8 cellular contexts compared by ENCODE assay signal in the genomic region with DNA sequence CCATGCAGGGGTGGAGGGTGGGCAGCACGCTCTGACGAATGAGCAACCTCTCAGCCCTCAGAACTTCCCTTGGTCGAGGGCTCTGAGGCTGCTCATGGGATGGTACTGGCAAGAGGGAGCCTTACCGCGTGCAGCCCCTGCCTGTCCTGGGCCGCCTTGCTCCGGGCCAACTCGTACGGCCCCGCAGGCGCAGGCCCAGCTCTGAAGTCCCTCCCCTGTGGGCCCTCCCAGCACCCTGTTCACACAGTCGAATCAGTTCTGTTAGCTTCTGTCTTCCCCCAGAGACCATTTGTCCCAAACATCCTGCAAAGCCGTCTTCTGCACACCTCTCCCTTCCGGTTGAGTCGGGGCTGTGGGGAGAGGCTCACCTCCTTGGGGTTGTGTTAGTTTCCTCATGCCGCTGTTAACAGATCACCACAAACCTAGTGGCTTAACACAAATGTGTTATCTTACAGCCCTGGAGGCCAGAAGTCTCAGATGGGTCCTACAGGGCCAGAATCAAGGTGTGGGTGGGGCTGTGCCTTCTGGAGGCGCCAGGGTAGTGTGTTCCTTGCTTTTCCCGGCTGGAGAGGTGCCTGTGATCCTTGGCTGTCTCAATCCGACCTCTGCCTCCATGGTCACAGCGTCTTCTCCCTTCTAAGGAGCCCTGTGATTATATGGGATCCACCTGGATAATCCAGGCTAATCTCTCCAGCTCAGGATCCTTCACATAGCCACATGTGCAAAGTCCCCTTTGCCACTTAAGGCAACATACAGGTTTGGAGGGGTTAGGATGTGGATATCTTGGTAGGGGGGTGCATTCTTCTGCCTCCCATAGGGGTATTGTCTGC. TPM values are rescaled to one million over a fixed set of nuclear protein-coding genes. Genes with fewer than 3 reads are reported as not detected.
DNase-seq lines count a peak whose midpoint lies in the region; ATAC-seq and TF ChIP-seq lines count a peak whose summit lies in the region.

No MANE protein-coding gene starts in this region.

- peak; percentile 81 for DNase-seq in H9
- no peak for DNase-seq in RWPE2 (ENCODE audit: low spot score)
- no peak for DNase-seq in astrocyte of the spinal cord (ENCODE audit: low read depth, low spot score)
- peak in 1 of 2 donors; percentile 78 for DNase-seq in left lung
- DNase-seq in stimulated activated CD8-positive, alpha-beta memory T cell treated with anti-CD3 and anti-CD28 coated beads, Interleukin-4, amount 100 ng/mL, for 24 hours (ENCODE audit: low read depth) = peak; percentile 27
- DNase-seq in NCI-H1417 (lab: John Stamatoyannopoulos, UW) = no peak

- peak overlapping the region; percentile 79 to 88 for H3K4me3 Mint-ChIP-seq in H9

- intact Hi-C loops in left lung (cut with DNase I) = no loop called here

- peaks cover 9% of the 10 kb centered on the region for H3K23me2 ChIP-seq in H9 (ENCODE audit: insufficient read length, low read depth, low read length, poor library complexity, severe bottlenecking)

- H2BK120ac ChIP-seq in H9 (ENCODE audit: low read depth, low read length, poor library complexity, severe bottlenecking) = no peak overlapping the region

- H3K4me3 ChIP-seq in RWPE2 (ENCODE audit: severe bottlenecking) (no peak overlapping the region), astrocyte of the spinal cord (ENCODE audit: low read depth, low read length) (peak overlapping the region; percentile 48), left lung (peak overlapping the region; percentile 49 to 60)

- H3T11ph ChIP-seq in H9 (ENCODE audit: low read length) = no peak overlapping the region

- H3K4me2 ChIP-seq in H9 (ENCODE audit: insufficient read depth, insufficient read length, low read length) = peak overlapping the region; percentile 22

- TF ChIP-seq CTCF in H9 (conservative IDR thresholded peaks at IDR 0.05) (no peak), RWPE2 (IDR thresholded peaks at IDR 0.05; ENCODE audit: poor library complexity, severe bottlenecking) (no peak), astrocyte of the spinal cord (IDR thresholded peaks at IDR 0.05; ENCODE audit: low read depth, low read length) (no peak), left lung (IDR thresholded peaks at IDR 0.05) (no peak)

- H2BK20ac ChIP-seq in H9 (ENCODE audit: low read depth, low read length, poor library complexity, severe bottlenecking) = no peak overlapping the region

- peaks cover 0 to 9% (median 0%) of the 10 kb centered on the region in 3 experiments; a peak in 5 of 7 replicates for H3K36me3 Mint-ChIP-seq in H9 (ENCODE audit: insufficient read depth in 1 of 3, low read depth in 3 of 3)

- H3K79me2 ChIP-seq in H9 (ENCODE audit: insufficient read depth, low read length) = no peaks in the 10 kb centered on the region

- H4K5ac ChIP-seq in H9 (ENCODE audit: insufficient read length, low read depth, low read length) = no peak overlapping the region

- peak overlapping the region; percentile 1 for H3K18ac ChIP-seq in H9 (ENCODE audit: insufficient read length, low read depth, low read length)

- in situ Hi-C loops in astrocyte of the spinal cord (cut with HindIII; ENCODE audit: low sequenced_read_pairs) = no loop called here

- peaks cover 0 to 4% of the 10 kb centered on the region in 2 experiments; a peak in 2 of 5 replicates for H3K9me3 Mint-ChIP-seq in H9

- H3K9ac ChIP-seq in ES-I3 (ENCODE audit: low read depth, low read length) = peak overlapping the region; percentile 73
- peak overlapping the region; percentile 9 for H3K9ac ChIP-seq in H9 (ENCODE audit: extremely low read depth, insufficient read length, low read length)

- no peak overlapping the region for H2AK5ac ChIP-seq in H9 (ENCODE audit: insufficient read length, low read length)

- peak overlapping the region; percentile 9; the same call in 1 of the 2 replicates for H3K14ac ChIP-seq in H9 (ENCODE audit: insufficient read depth, low read length)

- H3K4ac ChIP-seq in H9 (ENCODE audit: low read depth, low read length) = no peak overlapping the region

- H3K36me3 ChIP-seq in ES-I3 (ENCODE audit: insufficient read depth, low read length) (no peaks in the 10 kb centered on the region), RWPE2 (ENCODE audit: low read depth) (no peaks in the 10 kb centered on the region), left lung (no peaks in the 10 kb centered on the region)

- peak overlapping the region; percentile 83 to 92 (median 87) for H3K27ac Mint-ChIP-seq in H9

- H4K91ac ChIP-seq in H9 (ENCODE audit: insufficient read length, low read depth, low read length) = no peak overlapping the region

- no peak overlapping the region for H2BK15ac ChIP-seq in H9 (ENCODE audit: low read depth, low read length)

- no peak overlapping the region for H3K23ac ChIP-seq in H9 (ENCODE audit: insufficient read length, low read depth, low read length)

- ATAC-seq in RWPE2 (ENCODE audit: low read depth) = peak; percentile 38
- peak; percentile 61 for ATAC-seq in left lung
- no peak for ATAC-seq in HG03565 (IDR thresholded peaks at IDR 0.05; ENCODE audit: unreplicated experiment)

- H3K27me3 Mint-ChIP-seq in H9 (ENCODE audit: low read depth) = peaks cover 31% of the 10 kb centered on the region

- H3K4me1 Mint-ChIP-seq in H9 = peaks cover 10 to 26% of the 10 kb centered on the region in 2 experiments

- H2AFZ ChIP-seq in H9 (ENCODE audit: low read length) = no peak overlapping the region

- no peak overlapping the region for H4K8ac ChIP-seq in H9 (replicated peaks; ENCODE audit: insufficient read length, low read depth, low read length)

- no peak overlapping the region for H2BK12ac ChIP-seq in H9 (ENCODE audit: insufficient read length, low read depth, low read length)

- peaks cover 4% of the 10 kb centered on the region; the same call in 1 of the 2 replicates for H3K27me3 ChIP-seq in H9 (ENCODE audit: insufficient read depth, low read length)
- H3K27me3 ChIP-seq in RWPE2 (ENCODE audit: insufficient read depth, poor library complexity, severe bottlenecking) = peaks cover 13% of the 10 kb centered on the region
- peaks cover 0 to 36% of the 10 kb centered on the region in 2 donors for H3K27me3 ChIP-seq in left lung

- H4K20me1 ChIP-seq in H9 (ENCODE audit: control insufficient read depth, insufficient read depth, insufficient read length) = no peaks in the 10 kb centered on the region

- WGBS in H9 (ENCODE audit: extremely low coverage, insufficient read length, low lambda C conversion rate) = no CpG with 5 or more reads among the region's 20 CpGs

- H3K27ac ChIP-seq in H9 (ENCODE audit: insufficient read length, low read depth, low read length) (no peak overlapping the region), RWPE2 (ENCODE audit: poor library complexity, severe bottlenecking) (no peak overlapping the region), left lung (peak overlapping the region; percentile 54 to 76)

- H3K79me1 ChIP-seq in H9 (ENCODE audit: insufficient read depth, low read depth, low read length, poor library complexity, severe bottlenecking) = no peaks in the 10 kb centered on the region

- H3K56ac ChIP-seq in H9 (ENCODE audit: insufficient read length, low read depth, low read length) = no peak overlapping the region

- H2BK5ac ChIP-seq in H9 (ENCODE audit: insufficient read length, low read length) = no peak overlapping the region

- peaks cover 10% of the 10 kb centered on the region for H3K4me1 ChIP-seq in ES-I3 (ENCODE audit: insufficient read depth, low read length)
- no peaks in the 10 kb centered on the region for H3K4me1 ChIP-seq in H9 (ENCODE audit: insufficient read depth, low read length)
- H3K4me1 ChIP-seq in RWPE2 (ENCODE audit: insufficient read depth, poor library complexity, severe bottlenecking) = no peaks in the 10 kb centered on the region
- peaks cover 9 to 68% of the 10 kb centered on the region in 2 donors for H3K4me1 ChIP-seq in left lung

- H3K9me3 ChIP-seq in ES-I3 (ENCODE audit: control insufficient read depth, insufficient read depth, low read length) = no peaks in the 10 kb centered on the region
- no peaks in the 10 kb centered on the region for H3K9me3 ChIP-seq in H9 (ENCODE audit: control insufficient read depth, low read depth, low read length)
- no peaks in the 10 kb centered on the region for H3K9me3 ChIP-seq in RWPE2 (ENCODE audit: severe bottlenecking)
- no peaks in the 10 kb centered on the region for H3K9me3 ChIP-seq in left lung

RNA-seq across cellular contexts. Expression of a gene that starts 0.9 kb away (rescaled TPM):
- 5.2 and 5.5 TPM in 2 replicates for total RNA-seq in H9 (2021)
- total RNA-seq in left lung = 10 to 100 TPM; 10.7 to 12.4 TPM

RNA-seq across cellular contexts. Expression of a gene that starts 52.9 kb away (rescaled TPM):
- 286 and 290 TPM in 2 replicates for total RNA-seq in H9 (2021)
- 100 to 1,000 TPM in 1 of 2 donors, 10 to 100 TPM in 1; 86.8 to 104 TPM for total RNA-seq in left lung

Comparison
In these comparisons a context has a peak if more than half of its experiments do, and no peak if none do; other contexts are left out.
1. DNase-seq: peak in H9 (single experiment) and stimulated activated CD8-positive, alpha-beta memory T cell treated with anti-CD3 and anti-CD28 coated beads, Interleukin-4, amount 100 ng/mL, for 24 hours (single experiment); none in RWPE2 (single experiment), astrocyte of the spinal cord (single experiment) and NCI-H1417 (0 of 3).
2. H3K27ac ChIP-seq: peak in left lung (2 of 2); none in H9 (single experiment) and RWPE2 (single experiment).